25 cellular contexts compared by ENCODE assay signal in genomic region chr6:52946301-52946700, GRCh38. TPM values are rescaled to one million over a fixed set of nuclear protein-coding genes. Genes with fewer than 3 reads are reported as not detected.
DNase-seq lines count a peak whose midpoint lies in the region; ATAC-seq and TF ChIP-seq lines count a peak whose summit lies in the region.
"Had no signal": no experiment of that assay in that cellular context is flagged by ENCODE, and none has a peak within 500 bp of the region (broad histone marks: within the 10 kb centered on the region; RNA-seq: fewer than 3 reads in every experiment).

No MANE protein-coding gene starts in this region.

- H3F3A ChIP-seq in PC-9 (ENCODE audit: insufficient read depth, low read depth), result no peaks in the 10 kb centered on the region

- no peaks in the 10 kb centered on the region for H3K9me2 ChIP-seq in PC-9 (ENCODE audit: insufficient read depth)

- no peak overlapping the region for H3K23ac ChIP-seq in trophoblast cell (ENCODE audit: low read length)

- H3K27ac ChIP-seq in HEK293 (ENCODE audit: extremely low read depth, low read depth, low read length) (no peak overlapping the region), trophoblast cell (ENCODE audit: low read depth, low read length) (no peak overlapping the region), testis (no peak overlapping the region), PC-9 (no peak overlapping the region)
- H3K27ac ChIP-seq: HL-60, KMS-11, Peyer's patch had no signal

- WGBS in trophoblast cell (ENCODE audit: extremely low coverage, insufficient coverage, insufficient read length), result no CpG with 5 or more reads among the region's 5 CpGs
- WGBS in testis, 2 donors, result 41 to 48% methylated on average over 5 of the region's 5 CpGs

- H3K36me3 ChIP-seq in HEK293 (ENCODE audit: control insufficient read depth in 2 of 2, insufficient read depth in 1 of 2, low read length in 2 of 2) (no peaks in the 10 kb centered on the region), trophoblast cell (ENCODE audit: control insufficient read depth in 1 of 2, insufficient read depth in 2 of 2, low read length in 2 of 2) (no peaks in the 10 kb centered on the region), testis (ENCODE audit: low read depth, missing control alignments) (no peaks in the 10 kb centered on the region), PC-9 (ENCODE audit: low read depth) (no peaks in the 10 kb centered on the region)
- H3K36me3 ChIP-seq: BE2C, Peyer's patch had no signal

- BruUV-seq in PC-9 (replicated peaks; lab: Mats Ljungman, UMichigan), result no TSS peak

- TF ChIP-seq CTCF in HEK293 (tag by site-specific recombination; IDR thresholded peaks at IDR 0.05), result no peak
- TF ChIP-seq CTCF in testis (IDR thresholded peaks at IDR 0.05), result no peak
- no peak for TF ChIP-seq CTCF in PC-9 (conservative IDR thresholded peaks at IDR 0.05)

- no peaks in the 10 kb centered on the region for H3K79me1 ChIP-seq in trophoblast cell (ENCODE audit: low read length)

- DNase-seq in SK-MEL-5 (ENCODE audit: low read depth, low spot score), result peak; percentile 7
- DNase-seq in left colon, result no peak
- DNase-seq in trophoblast cell, result peak in 1 of 2 donors; percentile 29
- DNase-seq in testis, result no peak
- DNase-seq in PC-9, result no peak
- DNase-seq: BE2C; CD4-positive, CD25-positive, alpha-beta regulatory T cell; DMS 273 treated with DMSO at 0.1 percent for 48 hours; DND-41; NCI-H1105; NCI-H146; NCI-H2029; NCI-H226; NCI-H510A treated with DMSO at 0.1 percent for 48 hours; NCI-H774; NK-92 treated with Interleukin-12 subunit alpha and Interleukin-12 subunit beta, amount 100 ng/mL, for 24 hours had no signal

- H3K14ac ChIP-seq in trophoblast cell (ENCODE audit: low read length), result no peak overlapping the region

- no peak for TF ChIP-seq POLR2A in testis (IDR thresholded peaks at IDR 0.05)

- H3K27me3 ChIP-seq in trophoblast cell (ENCODE audit: insufficient read depth, low read length) (no peaks in the 10 kb centered on the region), testis (no peaks in the 10 kb centered on the region), PC-9 (ENCODE audit: insufficient read depth, low read depth) (no peaks in the 10 kb centered on the region)
- H3K27me3 ChIP-seq: BE2C, Peyer's patch had no signal

- H3K9me3 ChIP-seq in HEK293 (ENCODE audit: control insufficient read depth, insufficient read depth, low read depth, low read length), result no peaks in the 10 kb centered on the region
- no peaks in the 10 kb centered on the region for H3K9me3 ChIP-seq in trophoblast cell (ENCODE audit: insufficient read depth, low read depth, low read length)
- no peaks in the 10 kb centered on the region for H3K9me3 ChIP-seq in testis
- H3K9me3 ChIP-seq in PC-9 (ENCODE audit: insufficient read depth, low read depth), result no peaks in the 10 kb centered on the region
- H3K9me3 ChIP-seq: BE2C had no signal

- H4K8ac ChIP-seq in trophoblast cell (ENCODE audit: low read depth, low read length), result no peak overlapping the region

- H3K4me2 ChIP-seq in trophoblast cell (ENCODE audit: low read length), result peak overlapping the region; percentile 6
- H3K4me2 ChIP-seq in PC-9, result no peak overlapping the region
- H3K4me2 ChIP-seq: KMS-11 had no signal

- no peak overlapping the region for H4K91ac ChIP-seq in trophoblast cell (ENCODE audit: low read depth, low read length)

- no peak overlapping the region for H4K12ac ChIP-seq in trophoblast cell (ENCODE audit: low read depth, low read length)

- no peaks in the 10 kb centered on the region for H3K79me2 ChIP-seq in trophoblast cell (ENCODE audit: control insufficient read depth, insufficient read depth, low read length, poor library complexity)
- H3K79me2 ChIP-seq in PC-9 (ENCODE audit: low read depth), result no peaks in the 10 kb centered on the region

- no peak overlapping the region for H3K18ac ChIP-seq in trophoblast cell (ENCODE audit: low read length)

- CTCF ChIA-PET in HEK293 (lab: Yijun Ruan, JAX), result interaction anchor here (0.7 to 1.2 kb wide), 2 partner anchors 51 to 294 kb away, joined by 3 read pairs; no protein-coding TSS in a partner anchor
- CTCF ChIA-PET in PC-9 (lab: Charles Lee), result no interaction called here

- H2AK5ac ChIP-seq in trophoblast cell (ENCODE audit: low read length), result no peak overlapping the region

- POLR2A ChIA-PET in HEK293 (lab: Yijun Ruan, JAX), result no interaction called here
- POLR2A ChIA-PET in PC-9 (lab: Charles Lee; ENCODE audit: unreplicated experiment), result no interaction called here

- intact Hi-C loops in left colon (cut with DNase I, micrococcal nuclease), result no loop called here
- intact Hi-C loops in testis (cut with DNase I; ENCODE audit: low total_unique reads), result no loop called here
- intact Hi-C loops in PC-9 (cut with micrococcal nuclease; ENCODE audit: unreplicated experiment), result no loop called here

- no peak overlapping the region for H2BK5ac ChIP-seq in trophoblast cell (ENCODE audit: low read depth, low read length, poor library complexity)

- H2AFZ ChIP-seq in trophoblast cell (ENCODE audit: insufficient read depth, low read length, poor library complexity) (no peak overlapping the region), PC-9 (no peak overlapping the region)

- ATAC-seq in left colon (peak; percentile 95), GM19023 (IDR thresholded peaks at IDR 0.05; ENCODE audit: unreplicated experiment) (no peak)
- ATAC-seq: GM12878 had no signal

- H3K4me3 ChIP-seq in HEK293 (ENCODE audit: low read depth, low read length) (no peak overlapping the region), trophoblast cell (ENCODE audit: low read depth, low read length) (no peak overlapping the region), testis (no peak overlapping the region), PC-9 (no peak overlapping the region)
- H3K4me3 ChIP-seq: GM12878, Peyer's patch had no signal

- H3K4me1 ChIP-seq in HEK293 (ENCODE audit: control insufficient read depth, insufficient read depth, low read length) (no peaks in the 10 kb centered on the region), trophoblast cell (ENCODE audit: control insufficient read depth in 1 of 2, insufficient read depth in 2 of 2, low read length in 2 of 2) (peaks cover 8 to 9% of the 10 kb centered on the region in 2 experiments), testis (no peaks in the 10 kb centered on the region), PC-9 (replicated peaks; ENCODE audit: insufficient read depth) (no peaks in the 10 kb centered on the region)
- H3K4me1 ChIP-seq: Peyer's patch had no signal

- no peaks in the 10 kb centered on the region for H4K20me1 ChIP-seq in PC-9 (ENCODE audit: insufficient read depth)

- no peak overlapping the region for H2BK12ac ChIP-seq in trophoblast cell (ENCODE audit: low read length)

- no peak overlapping the region for H2BK120ac ChIP-seq in trophoblast cell (ENCODE audit: insufficient read depth, low read length, poor library complexity)

- no peak overlapping the region for H3K9ac ChIP-seq in trophoblast cell (ENCODE audit: low read length)
- H3K9ac ChIP-seq: KMS-11 had no signal

- no peak overlapping the region for H3K4ac ChIP-seq in trophoblast cell (ENCODE audit: low read depth, low read length)

- in situ Hi-C loops in SK-MEL-5 (cut with HindIII; ENCODE audit: low pct_unique_long_range_greater_than_20kb, low sequenced_read_pairs), result no loop called here

TF ChIP-seq in HEK293, 187 proteins besides CTCF, POLR2A, EP300 and RAD21:
- TF ChIP-seq ZNF335 (tag by site-specific recombination; conservative IDR thresholded peaks at IDR 0.05), result no peak
- TF ChIP-seq PRDM10 (tag by site-specific recombination; IDR thresholded peaks at IDR 0.05), result peak; percentile 38
- 0 out of 2 replicates have a peak, but pooled peaks have one; percentile 24 for TF ChIP-seq PRDM1 (tag by site-specific recombination; IDR thresholded peaks at IDR 0.05)
TF ChIP-seq in HEK293: peak in this region for 2.

RNA-seq across cellular contexts. Expression of gene GSTA3, which starts 36.8 kb away (rescaled TPM):
- total RNA-seq in SK-MEL-5 (2014; rRNA removed; shearing (Covaris generic)), result 0.80 TPM in 1 of 2 replicates, not detected in the other
- polyA plus RNA-seq in SK-MEL-5 (2015; cell fraction: cytosol; rRNA removed), result not detected in 2 replicates
- not detected in 2 replicates for polyA plus RNA-seq in SK-MEL-5 (2015; cell fraction: nucleus; rRNA removed)
- total RNA-seq in left colon (not detected), testis (10 to 100 TPM; 26.7 to 28.7 TPM), PC-9 (2021) (not detected in 2 replicates)
- 1.0 and 1.5 TPM in 2 replicates for polyA plus RNA-seq in trophoblast cell (2013)
- polyA plus RNA-seq in testis (ENCODE audit: insufficient read depth, low read depth, low replicate concordance), result 8.9 TPM
- total RNA-seq: A673; CD4-positive, CD25-positive, alpha-beta regulatory T cell; GM12878; H9; HT-29; Peyer's patch had no signal
- polyA plus RNA-seq: CD4-positive, CD25-positive, alpha-beta regulatory T cell; GM12878 had no signal

RNA-seq across cellular contexts. Expression of gene GSTA4, which starts 48.8 kb away (rescaled TPM):
- 24.9 and 25.3 TPM in 2 replicates for total RNA-seq in SK-MEL-5 (2014; rRNA removed; shearing (Covaris generic))
- polyA plus RNA-seq in SK-MEL-5 (2015; cell fraction: cytosol; rRNA removed), result 17.7 and 19.4 TPM in 2 replicates
- polyA plus RNA-seq in SK-MEL-5 (2015; cell fraction: nucleus; rRNA removed), result 69.5 and 78.5 TPM in 2 replicates
- 10 to 100 TPM; 14.1 to 15.2 TPM for total RNA-seq in left colon
- 16.3 and 18.4 TPM in 2 replicates for polyA plus RNA-seq in trophoblast cell (2013)
- total RNA-seq in testis, result 10 to 100 TPM; 87.3 to 91.5 TPM
- 63.1 TPM for polyA plus RNA-seq in testis (ENCODE audit: insufficient read depth, low read depth, low replicate concordance)
- 2.5 and 3.4 TPM in 2 replicates for total RNA-seq in PC-9 (2021)

Comparison
In these comparisons a context has a peak if more than half of its experiments do, and no peak if none do; other contexts are left out.
1. RNA of gene GSTA3, which starts 36.8 kb away (total RNA-seq): 26.7 to 28.7 TPM in testis; 0.80 TPM in SK-MEL-5, not detected in left colon and not detected in PC-9; every median in the first group is over 10 times any median in the second.